7 cellular contexts compared by ENCODE assay signal in the genomic region with DNA sequence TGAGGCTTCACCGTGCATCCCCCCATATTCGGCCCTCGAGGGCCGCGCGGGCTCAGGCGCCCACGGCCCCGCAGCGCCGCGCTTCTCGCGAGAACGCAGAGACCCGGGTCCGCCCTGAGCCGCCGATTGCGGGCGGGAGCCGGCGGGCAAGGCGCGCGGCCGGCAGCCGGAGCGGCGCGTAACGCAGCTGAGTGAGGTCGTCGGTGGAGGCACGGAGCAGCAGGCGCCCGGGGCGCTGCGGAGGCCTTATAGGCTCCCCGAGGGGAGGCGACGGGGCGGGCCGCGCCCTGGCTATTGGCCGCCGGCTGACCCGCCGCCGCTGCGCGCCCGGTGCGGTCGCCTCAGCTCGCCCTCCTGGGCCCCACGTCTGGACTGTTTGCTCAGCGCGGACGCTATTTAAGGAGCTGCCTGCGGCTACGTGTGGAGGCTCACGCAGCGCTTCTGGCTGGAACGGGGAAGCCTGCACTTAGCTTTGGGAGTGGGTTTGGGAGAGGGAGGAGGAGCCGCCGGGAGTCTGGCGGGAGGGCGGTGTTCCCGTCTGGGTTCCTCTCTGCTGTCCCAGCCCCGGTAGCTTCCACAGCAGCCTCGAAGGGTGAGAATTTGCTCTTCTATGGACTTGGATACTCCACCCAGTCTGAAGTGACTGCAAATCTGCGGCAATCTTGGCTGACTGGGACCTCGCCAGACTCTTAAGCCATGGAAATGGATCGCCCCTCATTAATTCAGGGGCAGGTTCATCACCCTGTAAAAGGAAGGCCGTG. TPM values are rescaled to one million over a fixed set of nuclear protein-coding genes. Genes with fewer than 3 reads are reported as not detected.
A peak's percentile ranks its signal among the peaks of the same experiment; 100 is the strongest.
DNase-seq lines count a peak whose midpoint lies in the region; ATAC-seq and TF ChIP-seq lines count a peak whose summit lies in the region.

PLOD2 (minus strand) TSS at position 221 of the 761 bp plus-strand sequence; CDS start at position 26, 195 bp downstream.

- no peaks in the 10 kb centered on the region for H4K20me1 ChIP-seq in GM23338 (replicated peaks; ENCODE audit: insufficient read depth)
- no peaks in the 10 kb centered on the region for H4K20me1 ChIP-seq in MM.1S (ENCODE audit: insufficient read depth, low read length)

- H3K79me2 ChIP-seq in GM23338 (replicated peaks; ENCODE audit: insufficient read depth): peaks cover 34% of the 10 kb centered on the region
- peaks cover 24% of the 10 kb centered on the region for H3K79me2 ChIP-seq in MM.1S (ENCODE audit: low read length)

- H2AFZ ChIP-seq in GM23338 (peak within 1 kb of the TSS; percentile 90), MM.1S (ENCODE audit: low read length) (peak within 1 kb of the TSS; percentile 86)

- peak within 1 kb of the TSS; percentile 90 for H3K27ac Mint-ChIP-seq in GM23338
- no peak within 1 kb of the TSS for H3K27ac Mint-ChIP-seq in memory B cell

- POLR2A ChIA-PET in GM10248 (lab: Yijun Ruan, JAX): no interaction called here

- no peaks in the 10 kb centered on the region for H3K9me3 Mint-ChIP-seq in GM23338
- no peaks in the 10 kb centered on the region for H3K9me3 Mint-ChIP-seq in memory B cell

- CTCF ChIA-PET in GM10248 (lab: Yijun Ruan, JAX): interaction anchor here (1.2 kb wide), 1 partner anchor 18 kb away, joined by 3 read pairs; no protein-coding TSS in a partner anchor

- DNase-seq in GM10248 (ENCODE audit: extremely low spot score) (peak; percentile 32), GM23338 (ENCODE audit: low spot score) (peak; percentile 86), MM.1S (peak; percentile 87), WERI-Rb-1 (peak; percentile 56), epidermal melanocyte (ENCODE audit: insufficient read length, low spot score) (peak; percentile 43), memory B cell (ENCODE audit: low spot score in 2 of 2) (no peak)

- peak within 1 kb of the TSS; percentile 57 for H3K4me3 ChIP-seq in GM23338
- peak within 1 kb of the TSS; percentile 84 for H3K4me3 ChIP-seq in MM.1S (ENCODE audit: low read length)
- peak within 1 kb of the TSS; percentile 87 for H3K4me3 ChIP-seq in WERI-Rb-1 (ENCODE audit: low read depth, low read length)

- peaks cover 43% of the 10 kb centered on the region for H3K4me1 Mint-ChIP-seq in GM23338
- H3K4me1 Mint-ChIP-seq in memory B cell: no peaks in the 10 kb centered on the region

- H3K27me3 ChIP-seq in GM23338 (ENCODE audit: insufficient read depth) (peaks cover 16% of the 10 kb centered on the region), MM.1S (replicated peaks; ENCODE audit: insufficient read depth, low read length) (no peaks in the 10 kb centered on the region), WERI-Rb-1 (ENCODE audit: insufficient read depth, low read depth, severe bottlenecking) (no peaks in the 10 kb centered on the region)

- peak within 1 kb of the TSS; percentile 84 for H3K4me3 Mint-ChIP-seq in GM23338
- H3K4me3 Mint-ChIP-seq in memory B cell: peak within 1 kb of the TSS; percentile 53

- H3K9ac ChIP-seq in MM.1S (ENCODE audit: low read length): peak within 1 kb of the TSS; percentile 67

- H3F3A ChIP-seq in GM23338 (replicated peaks; ENCODE audit: low read depth) (peaks cover 6% of the 10 kb centered on the region; the same call in 1 of the 2 replicates), MM.1S (ENCODE audit: insufficient read depth, low read length) (peaks cover 14% of the 10 kb centered on the region; the same call in 1 of the 2 replicates)

- H3K9me3 ChIP-seq in MM.1S (replicated peaks; ENCODE audit: insufficient read depth, low read length) (no peaks in the 10 kb centered on the region), WERI-Rb-1 (ENCODE audit: severe bottlenecking) (no peaks in the 10 kb centered on the region)

- H3K4me1 ChIP-seq in GM23338 (ENCODE audit: insufficient read depth): peaks cover 36% of the 10 kb centered on the region
- peaks cover 12% of the 10 kb centered on the region for H3K4me1 ChIP-seq in MM.1S (ENCODE audit: low read length)

- no peak for TF ChIP-seq CTCF in GM10248 (IDR thresholded peaks at IDR 0.05; ENCODE audit: control extremely low read depth, extremely low read depth, low read depth, missing control alignments)
- no peak for TF ChIP-seq CTCF in GM23338 (conservative IDR thresholded peaks at IDR 0.05; ENCODE audit: low read depth in 2 of 2)
- no peak for TF ChIP-seq CTCF in MM.1S (IDR thresholded peaks at IDR 0.05; ENCODE audit: low read length)
- TF ChIP-seq CTCF in WERI-Rb-1 (IDR thresholded peaks at IDR 0.05; ENCODE audit: low read depth, low read length): 0 out of 2 replicates have a peak, but pooled peaks have one; percentile 0
- no peak for TF ChIP-seq CTCF in subcutaneous adipose tissue (IDR thresholded peaks at IDR 0.05; ENCODE audit: low read depth)

- ATAC-seq in GM23338 (peak; percentile 87), memory B cell (ENCODE audit: low read depth) (peak; percentile 27)

- H3K27me3 Mint-ChIP-seq in GM23338 (ENCODE audit: insufficient read depth, low read depth, poor library complexity) (peaks cover 8% of the 10 kb centered on the region), memory B cell (peaks cover 11% of the 10 kb centered on the region)

- peak within 1 kb of the TSS; percentile 79 for H3K4me2 ChIP-seq in GM23338
- H3K4me2 ChIP-seq in MM.1S (ENCODE audit: low read depth, low read length): peak within 1 kb of the TSS; percentile 67

- H3K36me3 Mint-ChIP-seq in GM23338 (ENCODE audit: low read depth) (no peaks in the 10 kb centered on the region), memory B cell (no peaks in the 10 kb centered on the region)

- peak within 1 kb of the TSS; percentile 65 for H3K27ac ChIP-seq in GM23338 (ENCODE audit: low read depth)
- H3K27ac ChIP-seq in MM.1S (ENCODE audit: low read length): peak within 1 kb of the TSS; percentile 47; the same call in 1 of the 2 replicates
- peak within 1 kb of the TSS; percentile 64 for H3K27ac ChIP-seq in WERI-Rb-1

- H3K36me3 ChIP-seq in GM23338 (ENCODE audit: insufficient read depth) (no peaks in the 10 kb centered on the region), MM.1S (replicated peaks; ENCODE audit: insufficient read depth, low read length) (no peaks in the 10 kb centered on the region), WERI-Rb-1 (peaks cover 2% of the 10 kb centered on the region; the same call in 1 of the 2 replicates)

- H3K9me2 ChIP-seq in GM23338 (ENCODE audit: insufficient read depth): 0 out of 2 replicates have a peak, but pooled peaks cover 7% of the 10 kb centered on the region
- H3K9me2 ChIP-seq in MM.1S (replicated peaks; ENCODE audit: insufficient read depth, low read length): no peaks in the 10 kb centered on the region

TF ChIP-seq in GM23338, 12 proteins besides CTCF, POLR2A, EP300 and RAD21:
- TF ChIP-seq NANOG (IDR thresholded peaks at IDR 0.05; ENCODE audit: borderline replicate concordance): no peak
- peak; percentile 34; the same call in 1 of the 2 replicates for TF ChIP-seq CREB1 (CRISPR knock-in tag; IDR thresholded peaks at IDR 0.05; ENCODE audit: low read depth)
- peak; percentile 66; the same call in 1 of the 2 replicates for TF ChIP-seq POLR2AphosphoS5 (IDR thresholded peaks at IDR 0.05; ENCODE audit: low read depth)

RNA-seq across cellular contexts. Expression of gene PLOD2, which starts in this region (rescaled TPM):
- total RNA-seq in GM23338 (2014; rRNA removed; shearing (Covaris generic)): 30.5 and 31.7 TPM in 2 replicates
- polyA plus RNA-seq in GM23338 (2016; fragmentation: Nextera tagmentation; extraction: Ambion mirVana): 19.3 and 26.7 TPM in 2 replicates
- total RNA-seq in subcutaneous adipose tissue: 100 to 1,000 TPM in 1 of 4 donors, 10 to 100 TPM in 3; 86.7 to 144 (median 93.8) TPM

Comparison
In these comparisons a context has a peak if more than half of its experiments do, and no peak if none do; other contexts are left out.
1. DNase-seq: peak in GM10248 (single experiment), GM23338 (single experiment), MM.1S (single experiment), WERI-Rb-1 (single experiment) and epidermal melanocyte (single experiment); none in memory B cell (0 of 2).
2. Peak in every context shown above with its lines, with median percentiles within 50 percentile points of each other: H3K27ac ChIP-seq and H3K4me3 ChIP-seq.